8 cellular contexts compared by ENCODE assay signal in the genomic region with DNA sequence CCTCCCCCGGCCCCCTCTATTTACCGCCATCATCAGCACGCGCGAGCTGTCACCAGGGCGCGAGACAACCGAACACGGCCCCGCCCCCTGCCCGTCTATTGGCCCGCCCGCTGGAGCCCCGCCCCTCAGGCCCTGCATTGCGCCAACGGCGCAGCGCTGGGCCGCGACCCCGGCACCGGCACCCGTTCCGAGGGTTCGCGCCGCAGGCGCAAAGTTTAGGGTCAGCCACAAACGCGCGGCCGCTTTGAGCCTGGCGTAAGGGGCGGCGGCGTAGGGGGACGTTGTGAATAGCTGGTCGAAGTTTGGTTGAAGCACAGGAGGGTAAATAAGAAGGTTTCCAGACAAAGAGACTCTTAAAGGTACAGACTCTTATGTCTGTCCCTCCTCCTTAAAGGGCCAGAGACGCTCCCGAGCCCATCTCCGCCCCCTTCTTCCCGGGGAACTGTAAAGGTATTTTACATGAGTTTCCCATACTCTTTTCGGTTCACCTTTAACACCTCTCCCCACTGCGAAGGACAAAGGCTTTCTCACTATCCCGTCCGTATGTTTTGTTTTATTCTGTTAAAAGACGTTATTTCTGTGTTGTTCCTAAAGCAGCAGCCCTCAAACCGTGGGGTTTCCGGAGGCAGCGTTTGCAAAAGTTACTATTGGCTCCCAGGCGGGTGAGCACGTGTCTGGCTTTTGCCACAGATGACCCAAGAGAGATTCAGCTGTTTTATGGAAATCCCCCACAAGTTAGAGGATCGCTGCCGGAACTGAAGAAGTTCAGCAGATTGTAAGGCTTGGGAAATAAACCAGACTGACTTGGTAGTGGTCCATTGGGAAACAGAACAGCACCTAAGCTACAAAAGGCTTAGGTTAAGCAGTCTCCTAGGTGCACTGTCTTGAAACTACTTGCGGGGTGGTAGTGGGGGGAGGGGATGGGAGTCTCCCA. TPM values are rescaled to one million over a fixed set of nuclear protein-coding genes. Genes with fewer than 3 reads are reported as not detected.
DNase-seq lines count a peak whose midpoint lies in the region; TF ChIP-seq lines count a peak whose summit lies in the region.

A gene (minus strand): TSS at position 76 of the 934 bp plus-strand sequence. CDS start 88,392 bp downstream, outside the sequence.

- H3K4me2 ChIP-seq in Loucy (ENCODE audit: low read depth, low read length, poor library complexity, severe bottlenecking) (peak within 1 kb of the TSS; percentile 94), neural progenitor cell (peak within 1 kb of the TSS; percentile 98)

- no peaks in the 10 kb centered on the region for H3K9me2 ChIP-seq in Loucy (replicated peaks; ENCODE audit: low read depth, low read length)

- H3K27me3 Mint-ChIP-seq in neural progenitor cell (ENCODE audit: insufficient read depth, low read depth), result no peaks in the 10 kb centered on the region

- H3K4me1 ChIP-seq in ES-I3 (ENCODE audit: insufficient read depth, low read length) (peaks cover 5% of the 10 kb centered on the region), Loucy (ENCODE audit: insufficient read depth, low read length, poor library complexity, severe bottlenecking) (peaks cover 50% of the 10 kb centered on the region), neural progenitor cell (peaks cover 37% of the 10 kb centered on the region), stomach smooth muscle (ENCODE audit: control insufficient read depth, insufficient read depth, low read length) (peaks cover 13% of the 10 kb centered on the region)

- CTCF ChIA-PET in RWPE1 (lab: Yijun Ruan, JAX), result interaction anchor here (1.2 kb wide), 1 partner anchor 149 kb away, joined by 4 read pairs; no protein-coding TSS in a partner anchor

- H2AFZ ChIP-seq in Loucy (ENCODE audit: low read length) (peak within 1 kb of the TSS; percentile 80), neural progenitor cell (replicated peaks) (peak within 1 kb of the TSS; percentile 70)

- H3K4me3 Mint-ChIP-seq in neural progenitor cell, result no peak within 1 kb of the TSS

- peak within 1 kb of the TSS; percentile 68 for H3K4me3 ChIP-seq in H7 (ENCODE audit: insufficient read depth, low read depth, low read length)
- H3K4me3 ChIP-seq in Loucy (ENCODE audit: low read length, poor library complexity, severe bottlenecking), result peak within 1 kb of the TSS; percentile 78
- peak within 1 kb of the TSS; percentile 69 to 90 for H3K4me3 ChIP-seq in foreskin fibroblast (ENCODE audit: low read depth in 1 of 2, low read length in 2 of 2)
- H3K4me3 ChIP-seq in neural progenitor cell, result peak within 1 kb of the TSS; percentile 72
- H3K4me3 ChIP-seq in stomach smooth muscle (ENCODE audit: low read length in 2 of 2), result peak within 1 kb of the TSS; percentile 59 to 85

- peaks cover 9% of the 10 kb centered on the region for H4K20me1 ChIP-seq in Loucy (ENCODE audit: insufficient read depth, low read length, poor library complexity, severe bottlenecking)
- peaks cover 33% of the 10 kb centered on the region for H4K20me1 ChIP-seq in neural progenitor cell (ENCODE audit: low read depth)

- no peaks in the 10 kb centered on the region for H3K9me3 Mint-ChIP-seq in neural progenitor cell

- H3K27me3 ChIP-seq in H7 (ENCODE audit: control insufficient read depth, insufficient read depth, low read length) (no peaks in the 10 kb centered on the region; the same call in 1 of the 2 replicates), Loucy (ENCODE audit: insufficient read depth, low read length, poor library complexity, severe bottlenecking) (no peaks in the 10 kb centered on the region), neural progenitor cell (no peaks in the 10 kb centered on the region), stomach smooth muscle (ENCODE audit: control insufficient read depth in 1 of 2, insufficient read depth in 2 of 2, low read length in 2 of 2) (no peaks in the 10 kb centered on the region)

- no peak for TF ChIP-seq CTCF in Loucy (conservative IDR thresholded peaks at IDR 0.05; ENCODE audit: low read length)
- TF ChIP-seq CTCF in RWPE1 (conservative IDR thresholded peaks at IDR 0.05; ENCODE audit: low read depth), result no peak
- no peak for TF ChIP-seq CTCF in foreskin fibroblast (IDR thresholded peaks at IDR 0.05; ENCODE audit: low read depth, low read length)
- TF ChIP-seq CTCF in neural progenitor cell (IDR thresholded peaks at IDR 0.05), result peak; percentile 5

- no peaks in the 10 kb centered on the region for H3K36me3 Mint-ChIP-seq in neural progenitor cell

- H3K9ac ChIP-seq in ES-I3 (ENCODE audit: low read depth, low read length) (peak within 1 kb of the TSS; percentile 90), Loucy (ENCODE audit: low read depth, low read length, poor library complexity, severe bottlenecking) (peak within 1 kb of the TSS; percentile 76), neural progenitor cell (peak within 1 kb of the TSS; percentile 64), stomach smooth muscle (ENCODE audit: low read length in 2 of 2) (peak within 1 kb of the TSS; percentile 59 to 79)

- H3K79me2 ChIP-seq in Loucy (ENCODE audit: insufficient read depth, low read length), result peaks cover 40% of the 10 kb centered on the region
- H3K79me2 ChIP-seq in neural progenitor cell (ENCODE audit: low read depth), result peaks cover 46% of the 10 kb centered on the region

- peak; percentile 97 for DNase-seq in H7
- peak; percentile 86 for DNase-seq in RWPE1 (ENCODE audit: low spot score)
- peak; percentile 87 for DNase-seq in activated T-helper 9 cell treated with anti-CD3 and anti-CD28 coated beads, Interleukin-2, amount 50 U/mL, for 16 hours (ENCODE audit: low read depth)
- peak; percentile 82 to 94 for DNase-seq in foreskin fibroblast
- peak; percentile 98 for DNase-seq in neural progenitor cell (ENCODE audit: low spot score)

- H3K36me3 ChIP-seq in ES-I3 (ENCODE audit: insufficient read depth, low read length), result no peaks in the 10 kb centered on the region
- H3K36me3 ChIP-seq in H7 (replicated peaks; ENCODE audit: control insufficient read depth, insufficient read depth, low read length), result 0 out of 2 replicates have a peak, but pooled peaks cover 1% of the 10 kb centered on the region
- no peaks in the 10 kb centered on the region for H3K36me3 ChIP-seq in Loucy (ENCODE audit: insufficient read depth, low read length)
- H3K36me3 ChIP-seq in neural progenitor cell, result no peaks in the 10 kb centered on the region
- no peaks in the 10 kb centered on the region for H3K36me3 ChIP-seq in stomach smooth muscle (ENCODE audit: control insufficient read depth in 2 of 2, insufficient read depth in 2 of 2, low read length in 2 of 2)

- H3K4me1 Mint-ChIP-seq in neural progenitor cell, result peaks cover 12% of the 10 kb centered on the region

- POLR2A ChIA-PET in RWPE1 (lab: Yijun Ruan, JAX; ENCODE audit: low non-redundant PET), result interaction anchor here (0.6 kb wide), 1 partner anchor 36 kb away, joined by 3 read pairs; no protein-coding TSS in a partner anchor

- H3F3A ChIP-seq in Loucy (ENCODE audit: low read depth) (no peaks in the 10 kb centered on the region), neural progenitor cell (ENCODE audit: low read depth) (peaks cover 38% of the 10 kb centered on the region)

- H3K27ac Mint-ChIP-seq in neural progenitor cell, result peak within 1 kb of the TSS; percentile 86

- H3K27ac ChIP-seq in RWPE1 (peak within 1 kb of the TSS; percentile 80), neural progenitor cell (peak within 1 kb of the TSS; percentile 93), stomach smooth muscle (ENCODE audit: low read length) (peak within 1 kb of the TSS; percentile 67)

- H3K9me3 ChIP-seq in ES-I3 (ENCODE audit: control insufficient read depth, insufficient read depth, low read length) (no peaks in the 10 kb centered on the region), Loucy (ENCODE audit: insufficient read depth, low read depth, low read length) (no peaks in the 10 kb centered on the region), neural progenitor cell (ENCODE audit: low read depth) (no peaks in the 10 kb centered on the region), stomach smooth muscle (ENCODE audit: control insufficient read depth in 2 of 2, low read length in 2 of 2) (no peaks in the 10 kb centered on the region)

RNA-seq across cellular contexts. Expression of the gene that starts here (rescaled TPM):
- 2.9 and 3.5 TPM in 2 replicates for total RNA-seq in H7 (2014; rRNA removed; shearing (Covaris generic))
- 25.0 and 30.7 TPM in 2 replicates for total RNA-seq in neural progenitor cell (ENCODE audit: low replicate concordance)

Comparison
In these comparisons a context has a peak if more than half of its experiments do, and no peak if none do; other contexts are left out.
1. Peak in every context shown above with its lines: DNase-seq, H3K4me3 ChIP-seq and H3K27ac ChIP-seq.